ENCODE assay signal across 22 cellular contexts in the genomic region with DNA sequence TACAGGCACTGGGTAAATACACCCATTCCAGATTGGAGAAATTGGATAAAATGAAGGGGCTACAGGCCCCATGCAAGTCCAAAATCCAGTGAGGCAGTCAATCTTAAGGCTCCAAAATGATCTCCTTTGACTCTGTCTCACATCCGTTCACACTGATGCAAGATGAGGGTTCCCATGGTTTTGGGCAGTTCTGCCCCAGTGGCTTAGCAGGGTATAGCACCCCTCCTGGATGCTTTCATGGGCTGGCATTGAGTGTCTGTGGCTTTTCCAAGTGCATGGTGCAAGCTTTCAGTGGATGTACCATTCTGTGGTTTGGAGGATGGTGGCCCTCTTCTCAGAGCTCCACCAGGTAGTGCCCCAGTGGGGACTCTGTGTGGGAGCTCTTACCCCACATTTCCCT.
A peak's percentile ranks its signal among the peaks of the same experiment; 100 is the strongest.
DNase-seq lines count a peak whose midpoint lies in the region; FAIRE-seq and TF ChIP-seq lines count a peak whose summit lies in the region.
"Had no signal": no experiment of that assay in that cellular context is flagged by ENCODE, and none has a peak within 500 bp of the region (broad histone marks: within the 10 kb centered on the region; RNA-seq: fewer than 3 reads in every experiment).

No MANE protein-coding gene starts in this region.

- no peak overlapping the region for H3K4me3 ChIP-seq in GM12875 (ENCODE audit: low read depth, low read length)
- H3K4me3 ChIP-seq in epithelial cell of proximal tubule (ENCODE audit: low read depth, low read length), result no peak overlapping the region
- H3K4me3 ChIP-seq: BLaER1 treated with 17β-estradiol and CSF1 and Interleukin-3, amounts not matched to agents 10 nM and 100 nM; Peyer's patch; SJCRH30 had no signal

- FAIRE-seq in RCC 7860 (lab: Jason Lieb, UNC), result no peak
- FAIRE-seq: HTR-8/SVneo had no signal

- TF ChIP-seq CTCF in GM12875 (IDR thresholded peaks at IDR 0.05; ENCODE audit: borderline replicate concordance, insufficient read depth, low read depth, low read length) (peak; percentile 13; the same call in 1 of the 2 replicates), epithelial cell of proximal tubule (conservative IDR thresholded peaks at IDR 0.05; ENCODE audit: low read depth, low read length) (peak; percentile 7)

- DNase-seq in EL, result peak; percentile 3
- DNase-seq in NAMALWA (ENCODE audit: low spot score), result peak; percentile 13
- no peak for DNase-seq in epithelial cell of proximal tubule (ENCODE audit: low read depth)
- no peak for DNase-seq in RCC 7860 (ENCODE audit: low spot score)
- DNase-seq in T-helper 2 cell, result no peak
- DNase-seq in foreskin melanocyte, result no peak
- DNase-seq: Calu3; CD8-positive, alpha-beta T cell; DMS79; H7; MV-4-11; NCI-H1417; NCI-H1694 treated with DMSO at 0.1 percent for 48 hours; NCI-H2081 treated with DMSO at 0.1 percent for 48 hours; NCI-H2171 treated with DMSO at 0.1 percent for 48 hours; NCI-H524 treated with DMSO at 0.1 percent for 48 hours; NCI-H82; Peyer's patch had no signal

Comparison
In these comparisons a context has a peak if more than half of its experiments do, and no peak if none do; other contexts are left out.
1. DNase-seq: peak in EL (single experiment) and NAMALWA (single experiment); none in epithelial cell of proximal tubule (single experiment), RCC 7860 (single experiment), T-helper 2 cell (0 of 5) and foreskin melanocyte (single experiment).